ENCODE assay signal across 8 cellular contexts in the genomic region with DNA sequence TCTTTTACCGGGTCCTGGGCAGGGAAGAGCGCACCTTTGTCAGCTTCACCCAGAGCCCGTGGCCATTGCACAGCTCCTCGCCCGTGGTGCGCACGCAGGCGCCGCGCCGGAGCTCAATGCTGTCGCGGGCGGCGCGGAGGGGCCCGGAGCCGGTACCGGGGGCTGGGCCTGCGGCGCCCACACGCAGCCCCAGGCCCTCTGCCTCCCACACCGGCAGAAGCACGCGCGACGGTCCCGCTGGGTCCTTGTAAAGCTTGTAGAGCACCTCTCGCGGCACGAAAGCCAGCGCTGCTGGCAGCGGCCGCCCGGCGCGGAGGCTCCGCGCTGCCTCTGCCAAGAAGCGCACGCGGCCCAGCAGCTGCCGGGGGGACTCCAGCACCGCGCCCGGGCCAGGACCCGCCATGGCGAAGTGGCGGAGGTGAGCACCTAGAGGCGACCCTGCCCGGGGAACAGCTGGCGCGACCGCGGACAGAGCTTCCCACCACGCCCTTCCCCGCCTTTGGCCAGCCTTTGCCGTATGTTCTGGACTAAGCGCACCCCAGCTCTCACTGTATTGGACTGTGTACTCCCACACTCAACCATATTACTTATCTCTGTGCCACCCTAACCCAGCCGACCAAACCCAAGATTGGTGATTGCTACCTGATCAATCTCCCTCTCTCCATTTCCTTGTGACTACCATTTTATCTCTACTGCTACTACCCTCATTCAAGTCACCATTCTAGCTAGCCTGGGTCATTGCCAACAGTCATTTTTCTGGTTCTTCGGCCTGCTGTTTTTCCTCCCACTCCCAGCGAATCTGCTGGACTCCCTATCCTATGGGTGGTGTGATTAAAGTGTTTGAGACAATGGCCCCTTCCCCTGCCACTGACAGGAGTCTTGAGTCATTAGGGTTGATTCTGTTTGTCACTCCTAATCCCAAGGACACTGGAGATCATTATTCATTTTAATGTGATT. TPM values are rescaled to one million over a fixed set of nuclear protein-coding genes. Genes with fewer than 3 reads are reported as not detected.
A peak's percentile ranks its signal among the peaks of the same experiment; 100 is the strongest.
DNase-seq lines count a peak whose midpoint lies in the region; ATAC-seq and TF ChIP-seq lines count a peak whose summit lies in the region.

A gene (minus strand): TSS at position 470 of the 957 bp plus-strand sequence. CDS start 67 bp downstream, at position 403.

- H3K27ac ChIP-seq in HEK293 (ENCODE audit: extremely low read depth, low read depth, low read length) (peak within 1 kb of the TSS; percentile 48; the same call in 1 of the 2 replicates), thymus (ENCODE audit: low read depth) (peak within 1 kb of the TSS; percentile 80)

- H3K4me1 ChIP-seq in HEK293 (ENCODE audit: control insufficient read depth, insufficient read depth, low read length) (no peaks in the 10 kb centered on the region), thymus (ENCODE audit: control insufficient read depth, insufficient read depth, low read length) (peaks cover 18% of the 10 kb centered on the region)

- H3K27me3 ChIP-seq in thymus (ENCODE audit: control insufficient read depth, insufficient read depth): no peaks in the 10 kb centered on the region

- WGBS in thymus: 2% methylated on average over 62 of the region's 62 CpGs

- peak within 1 kb of the TSS; percentile 87 for H3K27ac Mint-ChIP-seq in activated naive CD4-positive, alpha-beta T cell treated with anti-CD3 and anti-CD28 coated beads, Interleukin-2, amount 50 U/mL, for 24 hours

- DNase-seq in GM04503 (ENCODE audit: low read depth) (peak; percentile 42), MV-4-11 (lab: John Stamatoyannopoulos, UW) (peak; percentile 60), glomerular endothelial cell (ENCODE audit: extremely low read depth, low read depth, low spot score) (peak; percentile 20), omental fat pad (ENCODE audit: low spot score) (no peak)

- TF ChIP-seq CTCF in HEK293 (tag by site-specific recombination; IDR thresholded peaks at IDR 0.05) (peak; percentile 26; the same call in 1 of the 2 replicates), omental fat pad (IDR thresholded peaks at IDR 0.05) (no peak)

- peaks cover 15% of the 10 kb centered on the region for H3K36me3 Mint-ChIP-seq in activated naive CD4-positive, alpha-beta T cell treated with anti-CD3 and anti-CD28 coated beads, Interleukin-2, amount 50 U/mL, for 24 hours

- peaks cover 52% of the 10 kb centered on the region for H3K4me1 Mint-ChIP-seq in activated naive CD4-positive, alpha-beta T cell treated with anti-CD3 and anti-CD28 coated beads, Interleukin-2, amount 50 U/mL, for 24 hours

- no peaks in the 10 kb centered on the region for H3K9me3 Mint-ChIP-seq in activated naive CD4-positive, alpha-beta T cell treated with anti-CD3 and anti-CD28 coated beads, Interleukin-2, amount 50 U/mL, for 24 hours

- H3K4me3 ChIP-seq in HEK293 (ENCODE audit: low read depth, low read length) (peak within 1 kb of the TSS; percentile 84), thymus (ENCODE audit: low read length) (peak within 1 kb of the TSS; percentile 75)

- ATAC-seq in SK-N-SH treated with all-trans-retinoic acid at 6 μM for 48 hours (peak; percentile 91), omental fat pad (ENCODE audit: low FRiP score) (peak; percentile 61)

- POLR2A ChIA-PET in HEK293 (lab: Yijun Ruan, JAX): interaction anchor here (0.5 to 5.7 kb wide), 32 partner anchors 8 to 510 kb away, joined by 3 to 83 read pairs (median 6); a partner anchor contains a TSS

- H3K27me3 Mint-ChIP-seq in activated naive CD4-positive, alpha-beta T cell treated with anti-CD3 and anti-CD28 coated beads, Interleukin-2, amount 50 U/mL, for 24 hours: no peaks in the 10 kb centered on the region

- H3K36me3 ChIP-seq in HEK293 (ENCODE audit: control insufficient read depth in 2 of 2, insufficient read depth in 1 of 2, low read length in 2 of 2): peaks cover 0 to 67% of the 10 kb centered on the region in 2 experiments; a peak in 1 of 3 replicates
- peaks cover 41% of the 10 kb centered on the region for H3K36me3 ChIP-seq in thymus (ENCODE audit: control insufficient read depth, insufficient read depth)

- CTCF ChIA-PET in HEK293 (lab: Yijun Ruan, JAX): interaction anchor here (0.7 to 12.0 kb wide), 14 partner anchors 10 to 482 kb away, joined by 3 to 304 read pairs (median 4); a partner anchor contains a TSS

- peak within 1 kb of the TSS; percentile 86 for H3K4me3 Mint-ChIP-seq in activated naive CD4-positive, alpha-beta T cell treated with anti-CD3 and anti-CD28 coated beads, Interleukin-2, amount 50 U/mL, for 24 hours

- no peaks in the 10 kb centered on the region for H3K9me3 ChIP-seq in HEK293 (ENCODE audit: control insufficient read depth, insufficient read depth, low read depth, low read length)
- H3K9me3 ChIP-seq in thymus (ENCODE audit: control insufficient read depth): no peaks in the 10 kb centered on the region

TF ChIP-seq in HEK293, 187 proteins besides CTCF, POLR2A, EP300 and RAD21 (continues in another document):
- no peak for TF ChIP-seq ZFP37 (tag by site-specific recombination; IDR thresholded peaks at IDR 0.05)
- TF ChIP-seq ZNF510 (tag by site-specific recombination; IDR thresholded peaks at IDR 0.05; ENCODE audit: insufficient replicate concordance): no peak
- no peak for TF ChIP-seq ZFP3 (tag by site-specific recombination; IDR thresholded peaks at IDR 0.05; ENCODE audit: low read depth)
- no peak for TF ChIP-seq SCRT2 (tag by site-specific recombination; IDR thresholded peaks at IDR 0.05)
- TF ChIP-seq ZNF560 (tag by site-specific recombination; IDR thresholded peaks at IDR 0.05; ENCODE audit: borderline replicate concordance): no peak
- TF ChIP-seq ZNF558 (tag by site-specific recombination; IDR thresholded peaks at IDR 0.05): peak; percentile 17; the same call in 1 of the 2 replicates
- no peak for TF ChIP-seq OSR2 (tag by site-specific recombination; IDR thresholded peaks at IDR 0.05)
- no peak; the same call in 1 of the 2 replicates for TF ChIP-seq GLI4 (tag by site-specific recombination; IDR thresholded peaks at IDR 0.05)
- TF ChIP-seq, protein P1, sequence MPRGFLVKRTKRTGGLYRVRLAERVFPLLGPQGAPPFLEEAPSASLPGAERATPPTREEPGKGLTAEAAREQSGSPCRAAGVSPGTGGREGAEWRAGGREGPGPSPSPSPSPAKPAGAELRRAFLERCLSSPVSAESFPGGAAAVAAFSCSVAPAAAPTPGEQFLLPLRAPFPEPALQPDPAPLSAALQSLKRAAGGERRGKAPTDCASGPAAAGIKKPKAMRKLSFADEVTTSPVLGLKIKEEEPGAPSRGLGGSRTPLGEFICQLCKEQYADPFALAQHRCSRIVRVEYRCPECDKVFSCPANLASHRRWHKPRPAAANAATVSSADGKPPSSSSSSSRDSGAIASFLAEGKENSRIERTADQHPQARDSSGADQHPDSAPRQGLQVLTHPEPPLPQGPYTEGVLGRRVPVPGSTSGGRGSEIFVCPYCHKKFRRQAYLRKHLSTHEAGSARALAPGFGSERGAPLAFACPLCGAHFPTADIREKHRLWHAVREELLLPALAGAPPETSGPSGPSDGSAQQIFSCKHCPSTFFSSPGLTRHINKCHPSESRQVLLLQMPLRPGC (tag by site-specific recombination; IDR thresholded peaks at IDR 0.05): no peak; the same call in 1 of the 2 replicates
- TF ChIP-seq KLF16 (tag by site-specific recombination; IDR thresholded peaks at IDR 0.05): peak; percentile 82
- no peak for TF ChIP-seq ZNF623 (tag by site-specific recombination; IDR thresholded peaks at IDR 0.05)
- TF ChIP-seq ZSCAN16 (tag by site-specific recombination; IDR thresholded peaks at IDR 0.05): peak; percentile 90
- no peak for TF ChIP-seq PRDM1 (tag by site-specific recombination; IDR thresholded peaks at IDR 0.05)
- no peak for TF ChIP-seq ZNF621 (tag by site-specific recombination; IDR thresholded peaks at IDR 0.05)
- no peak for TF ChIP-seq OVOL3 (tag by site-specific recombination; IDR thresholded peaks at IDR 0.05)

TF ChIP-seq in SK-N-SH treated with all-trans-retinoic acid at 6 μM for 48 hours, 23 proteins besides CTCF, POLR2A, EP300 and RAD21 (continues in another document):
- TF ChIP-seq BACH2 (CRISPR knock-in tag; IDR thresholded peaks at IDR 0.05; ENCODE audit: borderline replicate concordance) (no peak), ZNF565 (CRISPR knock-in tag; conservative IDR thresholded peaks at IDR 0.05; ENCODE audit: low read depth) (no peak), RARB (CRISPR knock-in tag; IDR thresholded peaks at IDR 0.05) (no peak), ZNF70 (CRISPR knock-in tag; IDR thresholded peaks at IDR 0.05) (no peak), OSR1 (CRISPR knock-in tag; IDR thresholded peaks at IDR 0.05) (no peak), ZC3H10 (CRISPR knock-in tag; IDR thresholded peaks at IDR 0.05) (no peak), SNAI2 (CRISPR knock-in tag; IDR thresholded peaks at IDR 0.05) (no peak), TCF4 (CRISPR knock-in tag; IDR thresholded peaks at IDR 0.05; ENCODE audit: borderline replicate concordance) (no peak)
- TF ChIP-seq, protein P2, sequence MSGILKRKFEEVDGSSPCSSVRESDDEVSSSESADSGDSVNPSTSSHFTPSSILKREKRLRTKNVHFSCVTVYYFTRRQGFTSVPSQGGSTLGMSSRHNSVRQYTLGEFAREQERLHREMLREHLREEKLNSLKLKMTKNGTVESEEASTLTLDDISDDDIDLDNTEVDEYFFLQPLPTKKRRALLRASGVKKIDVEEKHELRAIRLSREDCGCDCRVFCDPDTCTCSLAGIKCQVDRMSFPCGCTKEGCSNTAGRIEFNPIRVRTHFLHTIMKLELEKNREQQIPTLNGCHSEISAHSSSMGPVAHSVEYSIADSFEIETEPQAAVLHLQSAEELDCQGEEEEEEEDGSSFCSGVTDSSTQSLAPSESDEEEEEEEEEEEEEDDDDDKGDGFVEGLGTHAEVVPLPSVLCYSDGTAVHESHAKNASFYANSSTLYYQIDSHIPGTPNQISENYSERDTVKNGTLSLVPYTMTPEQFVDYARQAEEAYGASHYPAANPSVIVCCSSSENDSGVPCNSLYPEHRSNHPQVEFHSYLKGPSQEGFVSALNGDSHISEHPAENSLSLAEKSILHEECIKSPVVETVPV (CRISPR knock-in tag; IDR thresholded peaks at IDR 0.05): no peak
- TF ChIP-seq, protein P3, sequence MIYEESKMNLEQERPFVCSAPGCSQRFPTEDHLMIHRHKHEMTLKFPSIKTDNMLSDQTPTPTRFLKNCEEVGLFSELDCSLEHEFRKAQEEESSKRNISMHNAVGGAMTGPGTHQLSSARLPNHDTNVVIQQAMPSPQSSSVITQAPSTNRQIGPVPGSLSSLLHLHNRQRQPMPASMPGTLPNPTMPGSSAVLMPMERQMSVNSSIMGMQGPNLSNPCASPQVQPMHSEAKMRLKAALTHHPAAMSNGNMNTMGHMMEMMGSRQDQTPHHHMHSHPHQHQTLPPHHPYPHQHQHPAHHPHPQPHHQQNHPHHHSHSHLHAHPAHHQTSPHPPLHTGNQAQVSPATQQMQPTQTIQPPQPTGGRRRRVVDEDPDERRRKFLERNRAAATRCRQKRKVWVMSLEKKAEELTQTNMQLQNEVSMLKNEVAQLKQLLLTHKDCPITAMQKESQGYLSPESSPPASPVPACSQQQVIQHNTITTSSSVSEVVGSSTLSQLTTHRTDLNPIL (CRISPR knock-in tag; IDR thresholded peaks at IDR 0.05; ENCODE audit: low read depth): no peak

RNA-seq across cellular contexts. Expression of the gene that starts here (rescaled TPM):
- total RNA-seq in glomerular endothelial cell (46.1 and 52.7 TPM in 2 replicates), omental fat pad (10 to 100 TPM; 27.1 to 43.2 (median 38.1) TPM)
- polyA plus RNA-seq in thymus: 22.5 TPM
